Comparison of ENCODE assay signal across 2 cellular contexts in genomic region chr18:24528857-24529256, GRCh38.
TF ChIP-seq lines count a peak whose summit lies in the region.

No MANE protein-coding gene starts in this region.

TF ChIP-seq in GM23338, 12 proteins besides CTCF, POLR2A, EP300 and RAD21:
- no peak for TF ChIP-seq POLR2AphosphoS5 (IDR thresholded peaks at IDR 0.05; ENCODE audit: low read depth)
- TF ChIP-seq CREB1 (CRISPR knock-in tag; IDR thresholded peaks at IDR 0.05; ENCODE audit: low read depth): no peak
- TF ChIP-seq EZH2 (IDR thresholded peaks at IDR 0.05; ENCODE audit: low read depth, unreplicated experiment): no peak
- no peak for TF ChIP-seq REST (IDR thresholded peaks at IDR 0.05; ENCODE audit: unreplicated experiment)
- no peak for TF ChIP-seq NANOG (IDR thresholded peaks at IDR 0.05; ENCODE audit: borderline replicate concordance)
- TF ChIP-seq ZNF331 (CRISPR knock-in tag; IDR thresholded peaks at IDR 0.05; ENCODE audit: low read depth): no peak
- TF ChIP-seq ETS1 (IDR thresholded peaks at IDR 0.05): no peak
- no peak for TF ChIP-seq JUNB (IDR thresholded peaks at IDR 0.05; ENCODE audit: unreplicated experiment)
- TF ChIP-seq EZH2phosphoT487 (IDR thresholded peaks at IDR 0.05; ENCODE audit: unreplicated experiment): no peak
TF ChIP-seq in GM23338: peak in this region for 0.

TF ChIP-seq in H1, 55 proteins besides CTCF, POLR2A, EP300 and RAD21 (continued from another document):
- no peak for TF ChIP-seq RXRA (IDR thresholded peaks at IDR 0.05; ENCODE audit: insufficient read depth, low read depth, low read length)
- TF ChIP-seq GTF2F1 (IDR thresholded peaks at IDR 0.05; ENCODE audit: borderline replicate concordance, low read depth, low read length): no peak
